Comparison of ENCODE assay signal across 12 cellular contexts in genomic region chr2:151159109-151159690, GRCh38.
"Had no signal": no experiment of that assay in that cellular context is flagged by ENCODE, and none has a peak within 500 bp of the region (broad histone marks: within the 10 kb centered on the region; RNA-seq: fewer than 3 reads in every experiment).

No MANE protein-coding gene starts in this region.

- DNase-seq: activated CD4-positive, alpha-beta T cell treated with anti-CD3 and anti-CD28 coated beads for 36 hours; activated CD8-positive, alpha-beta memory T cell treated with anti-CD3 and anti-CD28 coated beads, Interleukin-2, amount 50 U/mL, for 48 hours; activated CD8-positive, alpha-beta T cell treated with anti-CD3 and anti-CD28 coated beads for 36 hours; activated naive CD4-positive, alpha-beta T cell treated with anti-CD3 and anti-CD28 coated beads for 36 hours; adrenal gland; endodermal cell; gastrocnemius medialis; left lung; small intestine; T-helper 1 cell had no signal

- H3K9me3 ChIP-seq: adrenal gland, gastrocnemius medialis, left lung had no signal

- ATAC-seq: activated CD4-positive, alpha-beta T cell treated with anti-CD3 and anti-CD28 coated beads for 36 hours; activated CD8-positive, alpha-beta T cell treated with anti-CD3 and anti-CD28 coated beads for 36 hours; gastrocnemius medialis; left lung; natural killer cell treated with Interleukin-12 subunit alpha and Interleukin-12 subunit beta and Interleukin-15 and Interleukin-18, amount 100 ng/mL, for 72 hours had no signal

- H3K27me3 ChIP-seq: adrenal gland, gastrocnemius medialis, left lung had no signal

- H3K36me3 ChIP-seq: adrenal gland, gastrocnemius medialis, left lung had no signal

- H3K4me1 ChIP-seq: adrenal gland, gastrocnemius medialis, left lung had no signal

- H3K27ac ChIP-seq: adrenal gland, gastrocnemius medialis, left lung, VCaP had no signal

- H3K4me3 ChIP-seq: adrenal gland, gastrocnemius medialis, left lung had no signal
